In genomic region chr10:101066146-101066889, GRCh38 we compare ENCODE assay signal across 8 cellular contexts. TPM values are rescaled to one million over a fixed set of nuclear protein-coding genes. Genes with fewer than 3 reads are reported as not detected.
DNase-seq lines count a peak whose midpoint lies in the region; ATAC-seq and TF ChIP-seq lines count a peak whose summit lies in the region.

No MANE protein-coding gene starts in this region.

- peaks cover 20% of the 10 kb centered on the region for H3K4me1 Mint-ChIP-seq in activated naive CD8-positive, alpha-beta T cell treated with anti-CD3 and anti-CD28 coated beads for 36 hours

- intact Hi-C loops in heart right ventricle (cut with DNase I) (loop anchor here in 2 of 10 donors (1.0 to 10.0 kb wide), 2 partner anchors 24 to 72 kb away; partner anchors contain the start of gene LZTS2 (in 1 of the 2)), prostate gland (cut with DNase I) (loop anchor here (2.0 to 5.0 kb wide), 2 partner anchors 26 to 34 kb away; partner anchors contain the start of genes PDZD7 and SFXN3)

- H3K27me3 ChIP-seq in heart right ventricle (peaks cover 0 to 62% (median 0%) of the 10 kb centered on the region in 7 donors), prostate gland (replicated peaks; ENCODE audit: insufficient read depth) (no peaks in the 10 kb centered on the region)

- H3K27ac ChIP-seq in RWPE1 (peak overlapping the region; percentile 94), heart right ventricle (peak overlapping the region; percentile 56 to 99 (median 90)), prostate gland (peak overlapping the region; percentile 82 to 85)

- TF ChIP-seq POLR2A in prostate gland (IDR thresholded peaks at IDR 0.05), result peak; percentile 14

- H3K9me3 Mint-ChIP-seq in activated naive CD8-positive, alpha-beta T cell treated with anti-CD3 and anti-CD28 coated beads for 36 hours, result no peaks in the 10 kb centered on the region

- peak; percentile 42 to 80 (median 77) for ATAC-seq in heart right ventricle
- ATAC-seq in GM19324 (IDR thresholded peaks at IDR 0.05; ENCODE audit: low FRiP score, unreplicated experiment), result no peak
- ATAC-seq in GM18520 (IDR thresholded peaks at IDR 0.05; ENCODE audit: unreplicated experiment), result no peak

- H3K4me1 ChIP-seq in heart right ventricle (peaks cover 13 to 65% (median 62%) of the 10 kb centered on the region in 9 donors), prostate gland (replicated peaks) (peaks cover 5% of the 10 kb centered on the region)

- no peaks in the 10 kb centered on the region for H3K9me3 ChIP-seq in heart right ventricle
- no peaks in the 10 kb centered on the region for H3K9me3 ChIP-seq in prostate gland

- H3K36me3 ChIP-seq in heart right ventricle (no peaks in the 10 kb centered on the region), prostate gland (no peaks in the 10 kb centered on the region)

- no peaks in the 10 kb centered on the region for H3K36me3 Mint-ChIP-seq in activated naive CD8-positive, alpha-beta T cell treated with anti-CD3 and anti-CD28 coated beads for 36 hours

- POLR2A ChIA-PET in RWPE1 (lab: Yijun Ruan, JAX; ENCODE audit: low non-redundant PET), result no interaction called here

- H3K4me3 Mint-ChIP-seq in activated naive CD8-positive, alpha-beta T cell treated with anti-CD3 and anti-CD28 coated beads for 36 hours, result peak overlapping the region; percentile 45

- H3K4me3 ChIP-seq in heart right ventricle, result peak overlapping the region; percentile 43 to 68 (median 61)
- H3K4me3 ChIP-seq in prostate gland, result peak overlapping the region; percentile 38 to 47

- TF ChIP-seq CTCF in RWPE1 (conservative IDR thresholded peaks at IDR 0.05; ENCODE audit: low read depth) (peak; percentile 64), heart right ventricle (IDR thresholded peaks at IDR 0.05) (peak in 8 of 9 donors; percentile 16 to 67 (median 50)), prostate gland (IDR thresholded peaks at IDR 0.05) (peak in 2 of 4 experiments; percentile 48 to 59)

- no peak overlapping the region for H3K27ac Mint-ChIP-seq in activated naive CD8-positive, alpha-beta T cell treated with anti-CD3 and anti-CD28 coated beads for 36 hours

- CTCF ChIA-PET in RWPE1 (lab: Yijun Ruan, JAX), result interaction anchor here (0.6 to 2.7 kb wide), 9 partner anchors 9 to 76 kb away, joined by 3 to 23 read pairs (median 5); no protein-coding TSS in a partner anchor

- WGBS in heart right ventricle, 2 donors, result 2% methylated on average over 49 of the region's 49 CpGs
- 2% methylated on average over 46 of the region's 49 CpGs for WGBS in prostate gland

- peaks cover 59% of the 10 kb centered on the region for H3K27me3 Mint-ChIP-seq in activated naive CD8-positive, alpha-beta T cell treated with anti-CD3 and anti-CD28 coated beads for 36 hours

- DNase-seq in Daoy (ENCODE audit: low read depth) (peak; percentile 83), HT-29 (ENCODE audit: low spot score) (peak; percentile 84), RWPE1 (ENCODE audit: low spot score) (peak; percentile 89), heart right ventricle (peak; percentile 85 to 88), prostate gland (ENCODE audit: low spot score) (peak; percentile 66)
- DNase-seq in activated naive CD8-positive, alpha-beta T cell treated with anti-CD3 and anti-CD28 coated beads for 36 hours, result peak; percentile 51

RNA-seq across cellular contexts. Expression of gene KAZALD1, which starts 4.5 kb away (rescaled TPM):
- total RNA-seq in Daoy (2014; rRNA removed; shearing (Covaris generic)), result 3.0 and 12.2 TPM in 2 replicates
- 13.0 and 15.6 TPM in 2 replicates for total RNA-seq in HT-29 (2014; rRNA removed; shearing (Covaris generic))
- total RNA-seq in activated naive CD8-positive, alpha-beta T cell treated with anti-CD3 and anti-CD28 coated beads for 36 hours, result under 1 TPM; 0.25 to 0.28 TPM
- total RNA-seq in heart right ventricle (10 to 100 TPM in 4 of 10 donors, 1 to 10 TPM in 6; 3.3 to 13.1 (median 8.5) TPM), prostate gland (10 to 100 TPM in 1 of 2 donors, 1 to 10 TPM in 1; 9.8 to 24.4 TPM)
- polyA plus RNA-seq in heart right ventricle, result 10 to 100 TPM; 12.2 to 16.5 TPM

RNA-seq across cellular contexts. Expression of gene SFXN3, which starts 35.3 kb away (rescaled TPM):
- 14.7 and 32.1 TPM in 2 replicates for total RNA-seq in Daoy (2014; rRNA removed; shearing (Covaris generic))
- 90.8 and 101 TPM in 2 replicates for total RNA-seq in HT-29 (2014; rRNA removed; shearing (Covaris generic))
- 10 to 100 TPM; 12.6 to 13.9 TPM for total RNA-seq in activated naive CD8-positive, alpha-beta T cell treated with anti-CD3 and anti-CD28 coated beads for 36 hours
- 10 to 100 TPM in 9 of 10 donors, 1 to 10 TPM in 1; 8.4 to 25.7 (median 14.2) TPM for total RNA-seq in heart right ventricle
- 10 to 100 TPM; 16.6 to 23.6 TPM for polyA plus RNA-seq in heart right ventricle
- 10 to 100 TPM; 20.7 to 65.4 TPM for total RNA-seq in prostate gland

RNA-seq across cellular contexts. Expression of gene PDZD7, which starts 35.4 kb away (rescaled TPM):
- total RNA-seq in Daoy (2014; rRNA removed; shearing (Covaris generic)), result 0.42 and 0.51 TPM in 2 replicates
- 6.3 and 7.4 TPM in 2 replicates for total RNA-seq in HT-29 (2014; rRNA removed; shearing (Covaris generic))
- under 1 TPM; 0.14 to 0.66 TPM for total RNA-seq in activated naive CD8-positive, alpha-beta T cell treated with anti-CD3 and anti-CD28 coated beads for 36 hours
- under 1 TPM in 9 of 10 donors, not detected in 1; 0.17 to 0.60 (median 0.22) TPM for total RNA-seq in heart right ventricle
- under 1 TPM; 0.13 to 0.66 TPM for polyA plus RNA-seq in heart right ventricle
- total RNA-seq in prostate gland, result 1 to 10 TPM in 1 of 2 donors, under 1 TPM in 1; 0.82 to 1.5 TPM

Comparison
In these comparisons a context has a peak if more than half of its experiments do, and no peak if none do; other contexts are left out.
1. ATAC-seq: peak in heart right ventricle (8 of 8); none in GM19324 (single experiment) and GM18520 (single experiment).
2. Peak in every context shown above with its lines, with median percentiles within 50 percentile points of each other: DNase-seq and H3K27ac ChIP-seq.